In genomic region chr9:20996809-20997208, GRCh38 we compare ENCODE assay signal across 15 cellular contexts. TPM values are rescaled to one million over a fixed set of nuclear protein-coding genes. Genes with fewer than 3 reads are reported as not detected.
DNase-seq lines count a peak whose midpoint lies in the region; ATAC-seq and TF ChIP-seq lines count a peak whose summit lies in the region.
"Had no signal": no experiment of that assay in that cellular context is flagged by ENCODE, and none has a peak within 500 bp of the region (broad histone marks: within the 10 kb centered on the region; RNA-seq: fewer than 3 reads in every experiment).

No MANE protein-coding gene starts in this region.

- POLR2A ChIA-PET in OCI-LY7 (lab: Charles Lee), result interaction anchor here (0.6 to 2.7 kb wide), 10 partner anchors 8 to 375 kb away, joined by 3 to 19 read pairs (median 7); no protein-coding TSS in a partner anchor

- peak overlapping the region; percentile 27 to 61 for H3K27ac Mint-ChIP-seq in natural killer cell
- H3K27ac Mint-ChIP-seq in natural killer cell treated with Interleukin-12 subunit alpha and Interleukin-12 subunit beta and Interleukin-15 and Interleukin-18, amount 100 ng/mL, for 72 hours, result no peak overlapping the region
- peak overlapping the region; percentile 61 for H3K27ac Mint-ChIP-seq in stimulated activated effector memory CD8-positive, alpha-beta T cell treated with anti-CD3 and anti-CD28 coated beads, Interleukin-12 subunit alpha, Interleukin-12 subunit beta, amount 100 ng/mL, for 72 hours

- no TSS peak for BruUV-seq in OCI-LY7 (replicated peaks; lab: Mats Ljungman, UMichigan)

- ATAC-seq in natural killer cell, result no peak
- no peak for ATAC-seq in natural killer cell treated with Interleukin-12 subunit alpha and Interleukin-12 subunit beta and Interleukin-15 and Interleukin-18, amount 100 ng/mL, for 72 hours
- ATAC-seq in HG02973 (IDR thresholded peaks at IDR 0.05; ENCODE audit: unreplicated experiment), result peak; percentile 73
- no peak for ATAC-seq in stimulated activated effector memory CD8-positive, alpha-beta T cell treated with anti-CD3 and anti-CD28 coated beads, Interleukin-12 subunit alpha, Interleukin-12 subunit beta, amount 100 ng/mL, for 72 hours
- ATAC-seq in right lobe of liver, result no peak
- ATAC-seq in Right ventricle myocardium inferior, result no peak
- ATAC-seq: gastroesophageal sphincter had no signal

- no peaks in the 10 kb centered on the region for H3K27me3 Mint-ChIP-seq in natural killer cell (ENCODE audit: low read depth in 2 of 2)
- H3K27me3 Mint-ChIP-seq in natural killer cell treated with Interleukin-12 subunit alpha and Interleukin-12 subunit beta and Interleukin-15 and Interleukin-18, amount 100 ng/mL, for 72 hours, result no peaks in the 10 kb centered on the region

- H3K79me2 ChIP-seq in OCI-LY7 (ENCODE audit: insufficient read depth, low read depth, low read length), result no peaks in the 10 kb centered on the region

- TF ChIP-seq CTCF in natural killer cell (IDR thresholded peaks at IDR 0.05) (no peak), OCI-LY7 (conservative IDR thresholded peaks at IDR 0.05; ENCODE audit: low read length) (no peak), right lobe of liver (IDR thresholded peaks at IDR 0.05) (no peak)

- H3K27ac ChIP-seq in OCI-LY7 (ENCODE audit: low read depth, low read length, poor library complexity, severe bottlenecking) (peak overlapping the region; percentile 35), right lobe of liver (no peak overlapping the region)
- H3K27ac ChIP-seq: prostate gland, thyroid gland had no signal

- peaks cover 19 to 20% of the 10 kb centered on the region in 2 donors for H3K4me1 Mint-ChIP-seq in natural killer cell
- H3K4me1 Mint-ChIP-seq in natural killer cell treated with Interleukin-12 subunit alpha and Interleukin-12 subunit beta and Interleukin-15 and Interleukin-18, amount 100 ng/mL, for 72 hours (ENCODE audit: low read depth in 2 of 2), result peaks cover 9 to 19% of the 10 kb centered on the region in 2 donors
- H3K4me1 Mint-ChIP-seq in stimulated activated effector memory CD8-positive, alpha-beta T cell treated with anti-CD3 and anti-CD28 coated beads, Interleukin-12 subunit alpha, Interleukin-12 subunit beta, amount 100 ng/mL, for 72 hours, result peaks cover 21% of the 10 kb centered on the region

- 96% methylated on average over 2 of the region's 2 CpGs for WGBS in right lobe of liver (ENCODE audit: insufficient coverage, low coverage, low lambda C conversion rate, missing lambda C conversion rate)

- no peaks in the 10 kb centered on the region for H3K9me2 ChIP-seq in OCI-LY7 (ENCODE audit: insufficient read depth, low read length)

- peaks cover 9% of the 10 kb centered on the region; the same call in 1 of the 2 replicates for H3K9me3 ChIP-seq in OCI-LY7 (ENCODE audit: low read length)
- no peaks in the 10 kb centered on the region for H3K9me3 ChIP-seq in right lobe of liver
- H3K9me3 ChIP-seq: prostate gland, thyroid gland had no signal

- no peak overlapping the region for H3K4me3 Mint-ChIP-seq in natural killer cell
- no peak overlapping the region for H3K4me3 Mint-ChIP-seq in natural killer cell treated with Interleukin-12 subunit alpha and Interleukin-12 subunit beta and Interleukin-15 and Interleukin-18, amount 100 ng/mL, for 72 hours
- H3K4me3 Mint-ChIP-seq in stimulated activated effector memory CD8-positive, alpha-beta T cell treated with anti-CD3 and anti-CD28 coated beads, Interleukin-12 subunit alpha, Interleukin-12 subunit beta, amount 100 ng/mL, for 72 hours, result no peak overlapping the region

- H3K4me1 ChIP-seq in OCI-LY7 (ENCODE audit: insufficient read depth, low read length, poor library complexity, severe bottlenecking), result peaks cover 34% of the 10 kb centered on the region
- H3K4me1 ChIP-seq in right lobe of liver, result no peaks in the 10 kb centered on the region
- H3K4me1 ChIP-seq: prostate gland, thyroid gland had no signal

- TF ChIP-seq POLR2A in right lobe of liver (IDR thresholded peaks at IDR 0.05), result no peak

- no peak for DNase-seq in natural killer cell
- no peak for DNase-seq in natural killer cell treated with Interleukin-12 subunit alpha and Interleukin-12 subunit beta and Interleukin-15 and Interleukin-18, amount 100 ng/mL, for 72 hours (ENCODE audit: low spot score)
- peak; percentile 64 for DNase-seq in OCI-LY7 (ENCODE audit: low spot score)
- no peak for DNase-seq in stimulated activated effector memory CD8-positive, alpha-beta T cell treated with anti-CD3 and anti-CD28 coated beads, Interleukin-12 subunit alpha, Interleukin-12 subunit beta, amount 100 ng/mL, for 72 hours (ENCODE audit: low spot score in 2 of 2)
- no peak for DNase-seq in right lobe of liver
- DNase-seq in Right ventricle myocardium inferior (ENCODE audit: missing footprints), result no peak
- no peak for DNase-seq in Kasumi-1 (lab: John Stamatoyannopoulos, UW)
- DNase-seq: ACHN, activated T-cell treated with anti-CD3 and anti-CD28 coated beads for 4 hours, NCI-H1417, thyroid gland had no signal

- H2AFZ ChIP-seq in OCI-LY7 (ENCODE audit: low read length), result no peak overlapping the region

- H3K36me3 Mint-ChIP-seq in natural killer cell, result peaks cover 6% of the 10 kb centered on the region
- peaks cover 6% of the 10 kb centered on the region for H3K36me3 Mint-ChIP-seq in natural killer cell treated with Interleukin-12 subunit alpha and Interleukin-12 subunit beta and Interleukin-15 and Interleukin-18, amount 100 ng/mL, for 72 hours
- peaks cover 5% of the 10 kb centered on the region for H3K36me3 Mint-ChIP-seq in stimulated activated effector memory CD8-positive, alpha-beta T cell treated with anti-CD3 and anti-CD28 coated beads, Interleukin-12 subunit alpha, Interleukin-12 subunit beta, amount 100 ng/mL, for 72 hours

- H3K27me3 ChIP-seq in right lobe of liver, result no peaks in the 10 kb centered on the region
- H3K27me3 ChIP-seq: gastroesophageal sphincter, thyroid gland had no signal

- H3K36me3 ChIP-seq in OCI-LY7 (ENCODE audit: insufficient read depth, low read length) (no peaks in the 10 kb centered on the region), right lobe of liver (no peaks in the 10 kb centered on the region)
- H3K36me3 ChIP-seq: prostate gland, thyroid gland had no signal

- intact Hi-C loops in natural killer cell (cut with micrococcal nuclease) (no loop called here), OCI-LY7 (cut with micrococcal nuclease; ENCODE audit: unreplicated experiment) (no loop called here), right lobe of liver (cut with DNase I) (no loop called here), Right ventricle myocardium inferior (cut with DNase I) (no loop called here)

- H3K4me2 ChIP-seq in OCI-LY7 (ENCODE audit: low read length), result peak overlapping the region; percentile 59

- H3K4me3 ChIP-seq in OCI-LY7 (ENCODE audit: low read depth, low read length, poor library complexity, severe bottlenecking) (peak overlapping the region; percentile 13), right lobe of liver (no peak overlapping the region)
- H3K4me3 ChIP-seq: gastroesophageal sphincter, prostate gland, thyroid gland had no signal

- H3K9me3 Mint-ChIP-seq in natural killer cell, result peaks cover 0 to 3% of the 10 kb centered on the region in 2 donors
- H3K9me3 Mint-ChIP-seq in natural killer cell treated with Interleukin-12 subunit alpha and Interleukin-12 subunit beta and Interleukin-15 and Interleukin-18, amount 100 ng/mL, for 72 hours, result no peaks in the 10 kb centered on the region
- peaks cover 3% of the 10 kb centered on the region for H3K9me3 Mint-ChIP-seq in stimulated activated effector memory CD8-positive, alpha-beta T cell treated with anti-CD3 and anti-CD28 coated beads, Interleukin-12 subunit alpha, Interleukin-12 subunit beta, amount 100 ng/mL, for 72 hours

- no peaks in the 10 kb centered on the region for H4K20me1 ChIP-seq in OCI-LY7 (ENCODE audit: insufficient read depth, low read length)

- CTCF ChIA-PET in OCI-LY7 (lab: Charles Lee; ENCODE audit: unreplicated experiment), result no interaction called here

RNA-seq across cellular contexts. Expression of gene HACD4, which starts 34.6 kb away (rescaled TPM):
- total RNA-seq in natural killer cell (10 to 100 TPM; 14.0 to 16.5 (median 14.4) TPM), OCI-LY7 (2022) (not detected in 2 replicates), right lobe of liver (1 to 10 TPM in 1 of 6 experiments, under 1 TPM in 5; 0.13 to 1.2 (median 0.54) TPM), Right ventricle myocardium inferior (1.1 TPM)
- 1 to 10 TPM; 2.2 to 3.1 TPM for total RNA-seq in natural killer cell treated with Interleukin-12 subunit alpha and Interleukin-12 subunit beta and Interleukin-15 and Interleukin-18, amount 100 ng/mL, for 72 hours
- total RNA-seq in OCI-LY7 (2014; rRNA removed; shearing (Covaris generic)), result not detected in 2 replicates
- total RNA-seq: H4 had no signal

Comparison
In these comparisons a context has a peak if more than half of its experiments do, and no peak if none do; other contexts are left out.
1. H3K27ac Mint-ChIP-seq: peak in natural killer cell (2 of 2) and stimulated activated effector memory CD8-positive, alpha-beta T cell treated with anti-CD3 and anti-CD28 coated beads, Interleukin-12 subunit alpha, Interleukin-12 subunit beta, amount 100 ng/mL, for 72 hours (single experiment); none in natural killer cell treated with Interleukin-12 subunit alpha and Interleukin-12 subunit beta and Interleukin-15 and Interleukin-18, amount 100 ng/mL, for 72 hours (0 of 2).